ENCODE assay signal across 8 cellular contexts in genomic region chr9:97166504-97167138, GRCh38.
DNase-seq lines count a peak whose midpoint lies in the region; ATAC-seq, FAIRE-seq and TF ChIP-seq lines count a peak whose summit lies in the region.
"Not testable (repeated sequence)": the region's sequence is repeated elsewhere in the genome, so short reads cannot be mapped to it uniquely, and the experiment has no call there.

No MANE protein-coding gene starts in this region.

- H3K4me3 ChIP-seq in GM12865 (ENCODE audit: low read depth, low read length); KMS-11 (IDR thresholded peaks at IDR 0.05; ENCODE audit: insufficient read depth, low read depth, low read length); GM12878: not testable (repeated sequence)

- not testable (repeated sequence) for BruUV-seq in GM12878 (replicated peaks; lab: Mats Ljungman, UMichigan)

- POLR2A ChIA-PET in activated CD8-positive, alpha-beta T cell treated with anti-CD3 and anti-CD28 coated beads, Interleukin-2, amount 10 ng/mL, durations not matched to agents 7 days and 5 days (lab: Charles Lee); GM12878 (lab: Charles Lee): not testable (repeated sequence)

- not testable (repeated sequence) for TF ChIP-seq RAD21 in GM12878 (IDR thresholded peaks at IDR 0.05; ENCODE audit: insufficient read depth, low read depth, low read length)

- H3K27ac ChIP-seq in KMS-11, result peak overlapping the region; percentile 67
- H3K27ac ChIP-seq in GM12878 (ENCODE audit: control insufficient read depth, insufficient read depth), result not testable (repeated sequence)

- ATAC-seq in activated CD8-positive, alpha-beta T cell treated with anti-CD3 and anti-CD28 coated beads, Interleukin-2, amount 10 ng/mL, durations not matched to agents 7 days and 5 days; GM12878: not testable (repeated sequence)

- SMC1A ChIA-PET in GM12878 (lab: Charles Lee; ENCODE audit: uncharacterized antibody, unreplicated experiment), result interaction anchor here (1.6 kb wide), 1 partner anchor 10 kb away, joined by 3 read pairs; no protein-coding TSS in a partner anchor

- intact Hi-C loops in activated CD4-positive, alpha-beta T cell treated with anti-CD3 and anti-CD28 coated beads, Interleukin-2, amount 10 ng/mL, durations not matched to agents 24 days and 14 days (cut with micrococcal nuclease), result loop anchor here (5.0 kb wide), 1 partner anchor 309 kb away; no protein-coding TSS in a partner anchor
- intact Hi-C loops in activated T-helper 2 cell treated with anti-CD3 and anti-CD28 coated beads, Interferon-gamma antibody, Interleukin-2, Interleukin-4, amounts not matched to agents 10 μg/mL and 5 μg/mL and 100 μg/mL, durations not matched to agents 14 hours and 24 hours and 36 hours (cut with micrococcal nuclease); GM12878 (cut with micrococcal nuclease; ENCODE audit: unreplicated experiment): not testable (repeated sequence)

- TF ChIP-seq CTCF in GM12865 (IDR thresholded peaks at IDR 0.05; ENCODE audit: insufficient read depth, low read depth, low read length, missing control alignments); KMS-11 (conservative IDR thresholded peaks at IDR 0.05; ENCODE audit: low read depth, low read length); GM12878 (IDR thresholded peaks at IDR 0.05 in 2 of 3, conservative IDR thresholded peaks at IDR 0.05 in 1 of 3; ENCODE audit: control insufficient read depth in 2 of 3, extremely low read depth in 1 of 3, insufficient read depth in 1 of 3, low read depth in 3 of 3, low read length in 3 of 3); type B pancreatic cell (conservative IDR thresholded peaks at IDR 0.05): not testable (repeated sequence)

- not testable (repeated sequence) for H3K27me3 ChIP-seq in KMS-11 (ENCODE audit: insufficient read depth, low read depth); GM12878 (replicated peaks in 1 of 2; ENCODE audit: control insufficient read depth in 2 of 2, insufficient read depth in 2 of 2, low read length in 1 of 2)

- not testable (repeated sequence) for H3K4me3 Mint-ChIP-seq in activated CD4-positive, alpha-beta T cell treated with anti-CD3 and anti-CD28 coated beads, Interleukin-2, amount 10 ng/mL, durations not matched to agents 24 days and 14 days; activated T-helper 2 cell treated with anti-CD3 and anti-CD28 coated beads, Interferon-gamma antibody, Interleukin-2, Interleukin-4, amounts not matched to agents 10 μg/mL and 5 μg/mL and 100 μg/mL, durations not matched to agents 14 hours and 24 hours and 36 hours (ENCODE audit: low read depth); type B pancreatic cell
- H3K4me3 Mint-ChIP-seq in activated CD8-positive, alpha-beta T cell treated with anti-CD3 and anti-CD28 coated beads, Interleukin-2, amount 10 ng/mL, durations not matched to agents 7 days and 5 days, result peak overlapping the region; percentile 43

- H3K36me3 Mint-ChIP-seq in activated CD4-positive, alpha-beta T cell treated with anti-CD3 and anti-CD28 coated beads, Interleukin-2, amount 10 ng/mL, durations not matched to agents 24 days and 14 days (ENCODE audit: low read depth); activated CD8-positive, alpha-beta T cell treated with anti-CD3 and anti-CD28 coated beads, Interleukin-2, amount 10 ng/mL, durations not matched to agents 7 days and 5 days (ENCODE audit: low read depth); activated T-helper 2 cell treated with anti-CD3 and anti-CD28 coated beads, Interferon-gamma antibody, Interleukin-2, Interleukin-4, amounts not matched to agents 10 μg/mL and 5 μg/mL and 100 μg/mL, durations not matched to agents 14 hours and 24 hours and 36 hours (ENCODE audit: low read depth); type B pancreatic cell: not testable (repeated sequence)

- TF ChIP-seq POLR2A in GM12878 (IDR thresholded peaks at IDR 0.05; ENCODE audit: low read depth, low read length), result not testable (repeated sequence)

- DNase-seq in GM12865 (ENCODE audit: low read depth) (peak; percentile 38), RPMI8226 (peak; percentile 59)
- DNase-seq in activated CD4-positive, alpha-beta T cell treated with anti-CD3 and anti-CD28 coated beads, Interleukin-2, amount 10 ng/mL, durations not matched to agents 24 days and 14 days, result peak; percentile 60
- not testable (repeated sequence) for DNase-seq in activated CD8-positive, alpha-beta T cell treated with anti-CD3 and anti-CD28 coated beads, Interleukin-2, amount 10 ng/mL, durations not matched to agents 7 days and 5 days; activated T-helper 2 cell treated with anti-CD3 and anti-CD28 coated beads, Interferon-gamma antibody, Interleukin-2, Interleukin-4, amounts not matched to agents 10 μg/mL and 5 μg/mL and 100 μg/mL, durations not matched to agents 14 hours and 24 hours and 36 hours (ENCODE audit: low spot score); GM12878 (ENCODE audit: low read depth, low spot score); type B pancreatic cell (ENCODE audit: extremely low spot score, unreplicated experiment)

- H3K27me3 Mint-ChIP-seq in activated CD4-positive, alpha-beta T cell treated with anti-CD3 and anti-CD28 coated beads, Interleukin-2, amount 10 ng/mL, durations not matched to agents 24 days and 14 days; activated CD8-positive, alpha-beta T cell treated with anti-CD3 and anti-CD28 coated beads, Interleukin-2, amount 10 ng/mL, durations not matched to agents 7 days and 5 days (ENCODE audit: low read depth); activated T-helper 2 cell treated with anti-CD3 and anti-CD28 coated beads, Interferon-gamma antibody, Interleukin-2, Interleukin-4, amounts not matched to agents 10 μg/mL and 5 μg/mL and 100 μg/mL, durations not matched to agents 14 hours and 24 hours and 36 hours (ENCODE audit: low read depth); type B pancreatic cell: not testable (repeated sequence)

- peak overlapping the region; percentile 0 for H3K27ac Mint-ChIP-seq in activated CD4-positive, alpha-beta T cell treated with anti-CD3 and anti-CD28 coated beads, Interleukin-2, amount 10 ng/mL, durations not matched to agents 24 days and 14 days
- H3K27ac Mint-ChIP-seq in activated CD8-positive, alpha-beta T cell treated with anti-CD3 and anti-CD28 coated beads, Interleukin-2, amount 10 ng/mL, durations not matched to agents 7 days and 5 days, result peak overlapping the region; percentile 9
- peak overlapping the region; percentile 62 for H3K27ac Mint-ChIP-seq in activated T-helper 2 cell treated with anti-CD3 and anti-CD28 coated beads, Interferon-gamma antibody, Interleukin-2, Interleukin-4, amounts not matched to agents 10 μg/mL and 5 μg/mL and 100 μg/mL, durations not matched to agents 14 hours and 24 hours and 36 hours
- H3K27ac Mint-ChIP-seq in type B pancreatic cell, result peak overlapping the region; percentile 56

- not testable (repeated sequence) for H3K79me2 ChIP-seq in KMS-11 (ENCODE audit: insufficient read depth, low read depth); GM12878 (ENCODE audit: control insufficient read depth, insufficient read depth, low read length)

- not testable (repeated sequence) for TF ChIP-seq EP300 in GM12878 (IDR thresholded peaks at IDR 0.05; ENCODE audit: borderline replicate concordance in 1 of 2, control insufficient read depth in 1 of 2, low read depth in 2 of 2, low read length in 2 of 2)

- CTCF ChIA-PET in activated CD8-positive, alpha-beta T cell treated with anti-CD3 and anti-CD28 coated beads, Interleukin-2, amount 10 ng/mL, durations not matched to agents 7 days and 5 days (lab: Charles Lee), result not testable (repeated sequence)
- CTCF ChIA-PET in GM12878 (lab: Yijun Ruan, JAX), result interaction anchor here (1.9 kb wide), 1 partner anchor 309 kb away, joined by 5 read pairs; no protein-coding TSS in a partner anchor

- not testable (repeated sequence) for H3K9me3 ChIP-seq in GM12878 (replicated peaks; ENCODE audit: control insufficient read depth, insufficient read depth, low read length)

- H3K36me3 ChIP-seq in KMS-11 (ENCODE audit: insufficient read depth); GM12878 (ENCODE audit: control insufficient read depth in 2 of 2, insufficient read depth in 2 of 2, low read length in 1 of 2): not testable (repeated sequence)

- not testable (repeated sequence) for H4K20me1 ChIP-seq in KMS-11 (ENCODE audit: insufficient read depth); GM12878 (ENCODE audit: control insufficient read depth, insufficient read depth)

- in situ Hi-C loops in GM12878 (cut with MboI), result not testable (repeated sequence)

- H2AFZ ChIP-seq in KMS-11 (ENCODE audit: low read depth); GM12878 (ENCODE audit: control insufficient read depth, low read depth, low read length): not testable (repeated sequence)

- peaks cover 52% of the 10 kb centered on the region for H3K4me1 ChIP-seq in KMS-11 (ENCODE audit: low read depth, poor library complexity, severe bottlenecking)
- H3K4me1 ChIP-seq in GM12878 (ENCODE audit: control insufficient read depth, insufficient read depth, low read length), result not testable (repeated sequence)

- RAD21 ChIA-PET in GM12878 (lab: Charles Lee; ENCODE audit: unreplicated experiment), result not testable (repeated sequence)

- not testable (repeated sequence) for FAIRE-seq in GM12878 (lab: Jason Lieb, UNC)

- H3K4me2 ChIP-seq in KMS-11, result peak overlapping the region; percentile 44
- H3K4me2 ChIP-seq in GM12878 (ENCODE audit: control insufficient read depth, insufficient read depth), result not testable (repeated sequence)

- not testable (repeated sequence) for H3K9ac ChIP-seq in KMS-11; GM12878 (ENCODE audit: control insufficient read depth, insufficient read depth, low read length)

- not testable (repeated sequence) for H3K9me3 Mint-ChIP-seq in activated CD4-positive, alpha-beta T cell treated with anti-CD3 and anti-CD28 coated beads, Interleukin-2, amount 10 ng/mL, durations not matched to agents 24 days and 14 days; activated CD8-positive, alpha-beta T cell treated with anti-CD3 and anti-CD28 coated beads, Interleukin-2, amount 10 ng/mL, durations not matched to agents 7 days and 5 days (ENCODE audit: insufficient read depth); activated T-helper 2 cell treated with anti-CD3 and anti-CD28 coated beads, Interferon-gamma antibody, Interleukin-2, Interleukin-4, amounts not matched to agents 10 μg/mL and 5 μg/mL and 100 μg/mL, durations not matched to agents 14 hours and 24 hours and 36 hours; type B pancreatic cell

- peaks cover 12% of the 10 kb centered on the region for H3K4me1 Mint-ChIP-seq in activated CD4-positive, alpha-beta T cell treated with anti-CD3 and anti-CD28 coated beads, Interleukin-2, amount 10 ng/mL, durations not matched to agents 24 days and 14 days
- peaks cover 29% of the 10 kb centered on the region for H3K4me1 Mint-ChIP-seq in activated CD8-positive, alpha-beta T cell treated with anti-CD3 and anti-CD28 coated beads, Interleukin-2, amount 10 ng/mL, durations not matched to agents 7 days and 5 days (ENCODE audit: low read depth)
- H3K4me1 Mint-ChIP-seq in activated T-helper 2 cell treated with anti-CD3 and anti-CD28 coated beads, Interferon-gamma antibody, Interleukin-2, Interleukin-4, amounts not matched to agents 10 μg/mL and 5 μg/mL and 100 μg/mL, durations not matched to agents 14 hours and 24 hours and 36 hours (ENCODE audit: low read depth), result peaks cover 12% of the 10 kb centered on the region
- H3K4me1 Mint-ChIP-seq in type B pancreatic cell (ENCODE audit: unreplicated experiment), result not testable (repeated sequence)

Comparison
In these comparisons a context has a peak if more than half of its experiments do, and no peak if none do; other contexts are left out.
1. H3K27ac Mint-ChIP-seq: peak in every context shown above with its lines; median percentile 62 in activated T-helper 2 cell treated with anti-CD3 and anti-CD28 coated beads, Interferon-gamma antibody, Interleukin-2, Interleukin-4, amounts not matched to agents 10 μg/mL and 5 μg/mL and 100 μg/mL, durations not matched to agents 14 hours and 24 hours and 36 hours; 56 in type B pancreatic cell; 9 in activated CD8-positive, alpha-beta T cell treated with anti-CD3 and anti-CD28 coated beads, Interleukin-2, amount 10 ng/mL, durations not matched to agents 7 days and 5 days; 0 in activated CD4-positive, alpha-beta T cell treated with anti-CD3 and anti-CD28 coated beads, Interleukin-2, amount 10 ng/mL, durations not matched to agents 24 days and 14 days.